In the genomic region with DNA sequence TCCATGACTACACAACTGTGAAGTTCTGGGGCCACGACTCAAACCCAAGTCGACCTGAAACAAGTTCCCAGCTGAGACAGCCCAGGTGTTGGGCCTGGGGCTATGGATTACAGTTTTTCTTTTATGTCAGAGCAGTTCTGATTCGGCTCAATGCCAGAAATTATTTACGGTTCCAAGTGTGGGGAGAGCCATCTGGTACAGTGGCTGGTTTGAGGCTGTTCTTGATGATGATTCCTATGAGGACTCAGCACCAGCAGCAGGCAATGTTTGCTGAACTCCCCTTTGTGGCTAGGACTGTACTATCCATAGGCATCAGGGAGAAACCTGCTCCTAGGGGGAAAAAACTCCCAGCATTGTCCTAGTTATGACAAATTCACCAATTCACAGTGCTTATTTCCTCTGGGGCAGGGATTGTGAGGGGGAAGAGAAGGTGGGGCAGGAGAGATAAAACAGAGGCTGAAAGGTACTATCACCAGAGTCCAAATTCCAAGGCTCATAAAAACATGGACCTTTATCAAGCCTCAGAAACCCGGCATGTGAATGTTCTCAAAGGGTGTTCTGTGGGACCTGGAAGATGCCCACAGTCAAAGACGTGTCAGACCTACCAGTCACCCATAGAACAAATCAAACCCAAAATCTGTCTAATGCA, we compare ENCODE assay signal across 14 cellular contexts. TPM values are rescaled to one million over a fixed set of nuclear protein-coding genes. Genes with fewer than 3 reads are reported as not detected.
DNase-seq lines count a peak whose midpoint lies in the region; ATAC-seq and TF ChIP-seq lines count a peak whose summit lies in the region.
"Had no signal": no experiment of that assay in that cellular context is flagged by ENCODE, and none has a peak within 500 bp of the region (broad histone marks: within the 10 kb centered on the region; RNA-seq: fewer than 3 reads in every experiment).

No MANE protein-coding gene starts in this region.

- H3K36me3 Mint-ChIP-seq in CD4-positive, CD25-positive, alpha-beta regulatory T cell: peaks cover 11% of the 10 kb centered on the region

- ATAC-seq in CD4-positive, CD25-positive, alpha-beta regulatory T cell (ENCODE audit: low read depth in 2 of 2): no peak
- ATAC-seq in RWPE2 (ENCODE audit: low read depth): peak; percentile 33; the same call in 2 of the 3 replicates
- ATAC-seq in GM21515 (IDR thresholded peaks at IDR 0.05; ENCODE audit: unreplicated experiment): no peak
- ATAC-seq in HG03159 (IDR thresholded peaks at IDR 0.05; ENCODE audit: unreplicated experiment): no peak

- H3K36me3 ChIP-seq in CD4-positive, CD25-positive, alpha-beta regulatory T cell (ENCODE audit: control insufficient read depth, insufficient read depth, low read length): no peaks in the 10 kb centered on the region
- H3K36me3 ChIP-seq in RWPE2 (ENCODE audit: low read depth): peaks cover 15% of the 10 kb centered on the region

- H3K27ac ChIP-seq in CD4-positive, CD25-positive, alpha-beta regulatory T cell (ENCODE audit: insufficient read depth, low read length, poor library complexity, severe bottlenecking): no peak overlapping the region
- H3K27ac ChIP-seq in RWPE2 (ENCODE audit: poor library complexity, severe bottlenecking): peak overlapping the region; percentile 16
- H3K27ac ChIP-seq: skin epidermis, stomach had no signal

- no peaks in the 10 kb centered on the region for H3K27me3 ChIP-seq in CD4-positive, CD25-positive, alpha-beta regulatory T cell (ENCODE audit: control insufficient read depth, insufficient read depth, low read length)
- no peaks in the 10 kb centered on the region for H3K27me3 ChIP-seq in RWPE2 (ENCODE audit: insufficient read depth, poor library complexity, severe bottlenecking)
- H3K27me3 ChIP-seq: stomach had no signal

- no peak for TF ChIP-seq CTCF in RWPE2 (IDR thresholded peaks at IDR 0.05; ENCODE audit: poor library complexity, severe bottlenecking)

- no peak overlapping the region for H3K4me3 Mint-ChIP-seq in CD4-positive, CD25-positive, alpha-beta regulatory T cell

- H3K9me3 ChIP-seq in CD4-positive, CD25-positive, alpha-beta regulatory T cell (ENCODE audit: control insufficient read depth in 2 of 2, low read length in 2 of 2): no peaks in the 10 kb centered on the region
- H3K9me3 ChIP-seq in RWPE2 (ENCODE audit: severe bottlenecking): peaks cover 7% of the 10 kb centered on the region

- peaks cover 0 to 2% (median 0%) of the 10 kb centered on the region in 7 donors for H3K9me3 Mint-ChIP-seq in CD4-positive, CD25-positive, alpha-beta regulatory T cell

- peak overlapping the region in 2 of 3 donors; percentile 14 to 68 for H3K27ac Mint-ChIP-seq in CD4-positive, CD25-positive, alpha-beta regulatory T cell

- no peaks in the 10 kb centered on the region for H3K27me3 Mint-ChIP-seq in CD4-positive, CD25-positive, alpha-beta regulatory T cell

- no peak for DNase-seq in CD4-positive, CD25-positive, alpha-beta regulatory T cell
- DNase-seq in M059J (ENCODE audit: low read depth) (peak; percentile 63), RWPE2 (ENCODE audit: low spot score) (no peak), left kidney (ENCODE audit: low read depth, low spot score) (peak; percentile 41), T-helper 2 cell (no peak), nucleus accumbens (lab: John Stamatoyannopoulos, UW) (no peak)
- DNase-seq: activated gamma-delta T cell treated with Interleukin-2 at 50 U/mL for 16 hours; DMS153; effector CD4-positive, alpha-beta T cell; HCEC 1CT; stomach had no signal

- H3K4me3 ChIP-seq in CD4-positive, CD25-positive, alpha-beta regulatory T cell (ENCODE audit: low read depth, low read length): no peak overlapping the region
- no peak overlapping the region for H3K4me3 ChIP-seq in RWPE2 (ENCODE audit: severe bottlenecking)
- H3K4me3 ChIP-seq: skin epidermis, stomach had no signal

- H3K4me1 Mint-ChIP-seq in CD4-positive, CD25-positive, alpha-beta regulatory T cell: no peaks in the 10 kb centered on the region

- H3K4me1 ChIP-seq in CD4-positive, CD25-positive, alpha-beta regulatory T cell (ENCODE audit: control insufficient read depth, insufficient read depth, low read length, poor library complexity, severe bottlenecking): no peaks in the 10 kb centered on the region
- H3K4me1 ChIP-seq in RWPE2 (ENCODE audit: insufficient read depth, poor library complexity, severe bottlenecking): peaks cover 19% of the 10 kb centered on the region

RNA-seq across cellular contexts. Expression of gene CMTM4, which starts 18.2 kb away (rescaled TPM):
- 0.64 TPM for total RNA-seq in CD4-positive, CD25-positive, alpha-beta regulatory T cell
- under 1 TPM; 0.10 to 0.20 (median 0.15) TPM for polyA plus RNA-seq in CD4-positive, CD25-positive, alpha-beta regulatory T cell
- total RNA-seq in M059J (2014; rRNA removed; shearing (Covaris generic)): 15.2 and 18.4 TPM in 2 replicates

RNA-seq across cellular contexts. Expression of gene DYNC1LI2, which starts 36.6 kb away (rescaled TPM):
- 91.9 TPM for total RNA-seq in CD4-positive, CD25-positive, alpha-beta regulatory T cell
- polyA plus RNA-seq in CD4-positive, CD25-positive, alpha-beta regulatory T cell: 10 to 100 TPM; 22.4 to 30.6 (median 24.4) TPM
- total RNA-seq in M059J (2014; rRNA removed; shearing (Covaris generic)): 79.5 and 92.4 TPM in 2 replicates

Comparison
In these comparisons a context has a peak if more than half of its experiments do, and no peak if none do; other contexts are left out.
1. DNase-seq: peak in M059J (single experiment) and left kidney (single experiment); none in CD4-positive, CD25-positive, alpha-beta regulatory T cell (0 of 3), RWPE2 (single experiment), T-helper 2 cell (0 of 5) and nucleus accumbens (0 of 56).